26 cellular contexts compared by ENCODE assay signal in the genomic region with DNA sequence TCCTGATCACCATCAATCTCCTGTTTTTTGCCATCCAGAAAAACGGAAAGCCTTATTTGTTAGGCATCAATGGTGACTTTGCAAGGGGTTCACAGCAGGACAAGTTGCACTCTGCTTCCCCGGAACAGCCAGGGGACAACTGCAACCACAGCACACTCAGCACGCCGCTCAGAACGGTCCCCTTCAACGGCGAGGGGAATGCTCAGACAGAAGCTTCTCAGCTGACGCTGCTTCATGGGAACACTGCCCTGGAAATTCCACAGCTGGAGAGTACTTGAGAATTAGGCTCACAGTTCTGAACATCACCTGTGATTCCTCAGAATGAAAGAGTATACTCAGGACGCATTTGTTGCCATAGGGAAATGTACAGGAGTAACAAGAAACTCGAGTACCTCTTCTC. TPM values are rescaled to one million over a fixed set of nuclear protein-coding genes. Genes with fewer than 3 reads are reported as not detected.
DNase-seq lines count a peak whose midpoint lies in the region; ATAC-seq, FAIRE-seq and TF ChIP-seq lines count a peak whose summit lies in the region.
"Had no signal": no experiment of that assay in that cellular context is flagged by ENCODE, and none has a peak within 500 bp of the region (broad histone marks: within the 10 kb centered on the region; RNA-seq: fewer than 3 reads in every experiment).

No MANE protein-coding gene starts in this region.

- H3K27me3 ChIP-seq in HUES48 (ENCODE audit: control insufficient read depth, insufficient read depth, low read length): no peaks in the 10 kb centered on the region
- H3K27me3 ChIP-seq in bronchial epithelial cell (ENCODE audit: control insufficient read depth, insufficient read depth, low read length): no peaks in the 10 kb centered on the region
- H3K27me3 ChIP-seq in left lung: no peaks in the 10 kb centered on the region
- no peaks in the 10 kb centered on the region for H3K27me3 ChIP-seq in thyroid gland

- WGBS in thyroid gland, 2 donors: 38 to 46% methylated on average over 10 of the region's 10 CpGs

- H3K4me3 ChIP-seq in HUES48 (ENCODE audit: low read depth, low read length): no peak overlapping the region
- no peak overlapping the region for H3K4me3 ChIP-seq in bronchial epithelial cell (ENCODE audit: low read depth, low read length)
- H3K4me3 ChIP-seq in left lung: no peak overlapping the region
- no peak overlapping the region for H3K4me3 ChIP-seq in thyroid gland (replicated peaks in 1 of 3)
- H3K4me3 ChIP-seq: A549 had no signal

- no peak for TF ChIP-seq POLR2A in thyroid gland (IDR thresholded peaks at IDR 0.05)

- ATAC-seq in left lung: peak; percentile 49
- ATAC-seq: A549; CD8-positive, alpha-beta T cell had no signal

- intact Hi-C loops in left lung (cut with DNase I) (no loop called here), thyroid gland (cut with DNase I) (no loop called here)

- H3K36me3 ChIP-seq in HUES48 (ENCODE audit: control insufficient read depth, insufficient read depth, low read length) (no peaks in the 10 kb centered on the region), bronchial epithelial cell (ENCODE audit: control insufficient read depth, insufficient read depth, low read length) (no peaks in the 10 kb centered on the region), left lung (no peaks in the 10 kb centered on the region), thyroid gland (peaks cover 0 to 3% of the 10 kb centered on the region in 2 donors)

- peak; percentile 32 for FAIRE-seq in bronchial epithelial cell (lab: Jason Lieb, UNC)
- FAIRE-seq: GM12891, HTR-8/SVneo had no signal

- no peak overlapping the region for H3K9ac ChIP-seq in HUES48 (ENCODE audit: low read depth, low read length)
- H3K9ac ChIP-seq: KMS-11 had no signal

- peaks cover 42% of the 10 kb centered on the region for H3K4me1 ChIP-seq in HUES48 (ENCODE audit: control insufficient read depth, insufficient read depth, low read length)
- H3K4me1 ChIP-seq in left lung: no peaks in the 10 kb centered on the region
- H3K4me1 ChIP-seq in thyroid gland: peaks cover 0 to 3% of the 10 kb centered on the region in 2 donors
- H3K4me1 ChIP-seq: A549, Caco-2 had no signal

- no peak for TF ChIP-seq CTCF in bronchial epithelial cell (IDR thresholded peaks at IDR 0.05; ENCODE audit: insufficient read depth, low read length, severe bottlenecking)
- no peak for TF ChIP-seq CTCF in left lung (IDR thresholded peaks at IDR 0.05)
- no peak for TF ChIP-seq CTCF in thyroid gland (IDR thresholded peaks at IDR 0.05)

- H3K9me3 ChIP-seq in HUES48 (ENCODE audit: control insufficient read depth, insufficient read depth, low read length) (no peaks in the 10 kb centered on the region), left lung (no peaks in the 10 kb centered on the region), thyroid gland (no peaks in the 10 kb centered on the region)
- H3K9me3 ChIP-seq: A549, Caco-2 had no signal

- H3K27ac ChIP-seq in HUES48 (ENCODE audit: low read depth, low read length) (peak overlapping the region; percentile 76), left lung (no peak overlapping the region), thyroid gland (peak overlapping the region in 2 of 3 donors; percentile 14 to 29)
- H3K27ac ChIP-seq: A549, C4-2B, KMS-11 had no signal

- DNase-seq in bronchial epithelial cell (ENCODE audit: low read depth) (no peak), left lung (no peak), thyroid gland (peak; percentile 77 to 82), NCI-H82 treated with DMSO at 0.1 percent for 48 hours (lab: John Stamatoyannopoulos, UW; ENCODE audit: unreplicated experiment) (no peak), T-helper 2 cell (no peak), NCI-H446 treated with DMSO at 0.1 percent for 48 hours (lab: John Stamatoyannopoulos, UW) (no peak)
- DNase-seq in central memory CD4-positive, alpha-beta T cell: no peak
- DNase-seq: Caco-2; CD8-positive, alpha-beta T cell; GF-D8; H7; IMR-90; MM.1S; NCI-H2029; NCI-H2227 treated with DMSO at 0.1 percent for 48 hours; NCI-H510A treated with DMSO at 0.1 percent for 48 hours; NCI-H748 treated with DMSO at 0.1 percent for 48 hours; NK-92 treated with Interleukin-12 subunit alpha and Interleukin-12 subunit beta, amount 100 ng/mL, for 24 hours; RPMI8226; SHP77 had no signal

RNA-seq across cellular contexts. Expression of gene PLPP6, which starts 40.1 kb away (rescaled TPM):
- total RNA-seq in bronchial epithelial cell (5.9 and 6.1 TPM in 2 replicates), left lung (1 to 10 TPM; 5.7 to 6.3 TPM), thyroid gland (10 to 100 TPM in 3 of 4 donors, 1 to 10 TPM in 1; 7.5 to 12.4 (median 11.2) TPM)

RNA-seq across cellular contexts. Expression of gene SPATA6L, which starts 44.3 kb away (rescaled TPM):
- total RNA-seq in bronchial epithelial cell: 2.6 and 6.5 TPM in 2 replicates
- 10 to 100 TPM in 1 of 2 donors, 1 to 10 TPM in 1; 9.4 to 10.1 TPM for total RNA-seq in left lung
- total RNA-seq in thyroid gland: 10 to 100 TPM; 14.3 to 21.0 (median 16.9) TPM

RNA-seq across cellular contexts. Expression of gene CDC37L1, which starts 57.4 kb away (rescaled TPM):
- total RNA-seq in bronchial epithelial cell (14.0 and 22.1 TPM in 2 replicates), left lung (10 to 100 TPM; 14.5 to 16.4 TPM), thyroid gland (10 to 100 TPM; 33.8 to 44.6 (median 37.3) TPM)

Comparison
In these comparisons a context has a peak if more than half of its experiments do, and no peak if none do; other contexts are left out.
1. H3K27ac ChIP-seq: peak in HUES48 (single experiment) and thyroid gland (2 of 3); none in left lung (0 of 2).
2. DNase-seq: peak in thyroid gland (2 of 2); none in bronchial epithelial cell (single experiment), left lung (0 of 2), NCI-H82 treated with DMSO at 0.1 percent for 48 hours (single experiment), T-helper 2 cell (0 of 5), NCI-H446 treated with DMSO at 0.1 percent for 48 hours (single experiment) and central memory CD4-positive, alpha-beta T cell (single experiment).